ENCODE assay signal across 8 cellular contexts in the genomic region with DNA sequence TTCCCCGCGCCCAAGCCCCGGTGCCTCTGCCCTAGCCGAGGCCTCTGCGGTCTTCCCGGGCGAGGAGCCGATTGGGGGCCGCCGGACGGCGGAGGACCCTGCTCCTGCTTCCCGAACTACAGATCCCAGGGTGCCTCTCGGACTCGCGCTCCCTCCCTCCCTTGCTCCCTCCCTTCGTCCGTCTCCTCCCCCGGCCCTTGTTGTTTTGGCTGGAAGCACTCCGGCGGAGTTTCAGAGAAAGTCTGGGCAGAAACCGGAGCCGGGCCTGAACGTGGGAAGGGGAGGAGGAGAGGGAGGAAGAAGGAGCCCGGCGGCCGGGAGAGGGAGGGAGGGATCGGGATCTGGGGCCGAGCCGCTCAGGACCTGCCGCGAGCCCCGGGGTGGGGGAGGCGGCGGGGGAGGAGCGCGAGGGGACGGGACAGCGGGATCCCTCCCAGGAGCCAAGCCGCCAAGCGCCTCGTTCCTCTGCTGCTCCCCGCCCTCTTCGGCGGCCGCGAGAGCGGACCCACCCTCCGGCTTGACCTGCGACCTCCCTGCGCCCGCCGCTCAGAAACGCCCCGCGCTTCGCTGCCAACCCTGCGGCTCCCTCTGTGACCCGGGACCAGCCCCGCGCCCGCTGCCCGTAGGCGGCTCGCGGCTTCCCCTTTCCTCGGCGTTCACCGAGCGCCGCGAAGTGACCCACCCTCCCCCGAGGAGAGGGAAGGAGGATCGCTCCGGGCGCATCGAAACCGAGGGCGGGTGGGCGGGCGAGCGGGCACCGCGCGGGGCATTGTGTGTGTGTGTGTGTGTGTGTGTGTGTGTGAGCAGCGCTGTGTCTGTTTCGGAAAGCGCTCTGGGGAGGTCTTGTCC. TPM values are rescaled to one million over a fixed set of nuclear protein-coding genes. Genes with fewer than 3 reads are reported as not detected.
DNase-seq lines count a peak whose midpoint lies in the region; ATAC-seq and TF ChIP-seq lines count a peak whose summit lies in the region.

No MANE protein-coding gene starts in this region.

- peak overlapping the region; percentile 96 for H3K27ac ChIP-seq in stomach smooth muscle (ENCODE audit: low read length)

- ATAC-seq in GM18505 (IDR thresholded peaks at IDR 0.05; ENCODE audit: unreplicated experiment) (peak; percentile 47), HG02884 (IDR thresholded peaks at IDR 0.05; ENCODE audit: unreplicated experiment) (peak; percentile 43)

- no peaks in the 10 kb centered on the region for H3K36me3 ChIP-seq in stomach smooth muscle (ENCODE audit: control insufficient read depth in 2 of 2, insufficient read depth in 2 of 2, low read length in 2 of 2)

- peak overlapping the region; percentile 84 to 85 for H3K9ac ChIP-seq in stomach smooth muscle (ENCODE audit: low read length in 2 of 2)

- H3K4me1 ChIP-seq in stomach smooth muscle (ENCODE audit: control insufficient read depth, insufficient read depth, low read length) = peaks cover 2% of the 10 kb centered on the region

- H3K9me3 ChIP-seq in stomach smooth muscle (ENCODE audit: control insufficient read depth in 2 of 2, low read length in 2 of 2) = no peaks in the 10 kb centered on the region

- H3K27me3 ChIP-seq in stomach smooth muscle (ENCODE audit: control insufficient read depth in 1 of 2, insufficient read depth in 2 of 2, low read length in 2 of 2) = no peaks in the 10 kb centered on the region

- DNase-seq in AG10803 (ENCODE audit: low read depth) = peak; percentile 85
- peak; percentile 7 for DNase-seq in NCI-H2029 (lab: John Stamatoyannopoulos, UW)
- DNase-seq in activated CD4-positive, CD25-positive, alpha-beta regulatory T cell (lab: John Stamatoyannopoulos, UW) = peak in 3 of 4 experiments; percentile 2 to 17 (median 6)
- peak; percentile 45 for DNase-seq in epidermal melanocyte (ENCODE audit: insufficient read length, low spot score)
- DNase-seq in mesenteric fat pad (ENCODE audit: low spot score) = peak; percentile 96

- TF ChIP-seq POLR2A in GM18505 (IDR thresholded peaks at IDR 0.05; ENCODE audit: borderline replicate concordance, extremely low read depth, insufficient read depth, insufficient read length) = no peak

- TF ChIP-seq CTCF in AG10803 (conservative IDR thresholded peaks at IDR 0.05; ENCODE audit: low read length) = no peak

- peak overlapping the region; percentile 79 for H3K4me3 ChIP-seq in AG10803 (ENCODE audit: low read length)
- peak overlapping the region; percentile 92 to 99 for H3K4me3 ChIP-seq in stomach smooth muscle (ENCODE audit: low read length in 2 of 2)

RNA-seq across cellular contexts. Expression of gene GAB1, which starts 0.5 kb away (rescaled TPM):
- total RNA-seq in mesenteric fat pad = 30.2 TPM

Comparison
In these comparisons a context has a peak if more than half of its experiments do, and no peak if none do; other contexts are left out.
1. Peak in every context shown above with its lines: DNase-seq, ATAC-seq, H3K4me3 ChIP-seq and H3K27ac ChIP-seq.
2. DNase-seq: peak in every context shown above with its lines; median percentile 96 in mesenteric fat pad; 85 in AG10803; 45 in epidermal melanocyte; 7 in NCI-H2029; 6 in activated CD4-positive, CD25-positive, alpha-beta regulatory T cell.